Comparison of ENCODE assay signal across 6 cellular contexts in genomic region chr2:151761687-151762086, GRCh38.
"Had no signal": no experiment of that assay in that cellular context is flagged by ENCODE, and none has a peak within 500 bp of the region (broad histone marks: within the 10 kb centered on the region; RNA-seq: fewer than 3 reads in every experiment).

No MANE protein-coding gene starts in this region.

- DNase-seq: H9, HCEC 1CT had no signal

- ATAC-seq: GM23338 had no signal

- H2AFZ ChIP-seq: GM23338 had no signal

- H3K4me2 ChIP-seq: GM23338 had no signal

- FAIRE-seq: H1, H54, HTR-8/SVneo had no signal

- H3K4me3 ChIP-seq: GM23338 had no signal
